Comparison of ENCODE assay signal across 7 cellular contexts in genomic region chr17:7502987-7503386, GRCh38. TPM values are rescaled to one million over a fixed set of nuclear protein-coding genes. Genes with fewer than 3 reads are reported as not detected.
DNase-seq lines count a peak whose midpoint lies in the region; ATAC-seq and TF ChIP-seq lines count a peak whose summit lies in the region.
"Had no signal": no experiment of that assay in that cellular context is flagged by ENCODE, and none has a peak within 500 bp of the region (broad histone marks: within the 10 kb centered on the region; RNA-seq: fewer than 3 reads in every experiment).

No MANE protein-coding gene starts in this region.

- peak; percentile 43 for ATAC-seq in left lobe of liver
- ATAC-seq in GM18517 (IDR thresholded peaks at IDR 0.05; ENCODE audit: unreplicated experiment) = no peak

- TF ChIP-seq CTCF in GM12864 (IDR thresholded peaks at IDR 0.05; ENCODE audit: low read depth, low read length, missing control alignments) = peak; percentile 28

- in situ Hi-C loops in SK-MEL-5 (cut with HindIII; ENCODE audit: low pct_unique_long_range_greater_than_20kb, low sequenced_read_pairs) = no loop called here

- no peak overlapping the region for H3K4me3 ChIP-seq in GM12864 (ENCODE audit: low read depth, low read length)

- DNase-seq in GM12864 (ENCODE audit: low read depth) (no peak), SK-MEL-5 (ENCODE audit: low read depth, low spot score) (peak; percentile 35), left lobe of liver (ENCODE audit: low spot score) (no peak), GM19238 (ENCODE audit: insufficient read length, low spot score) (no peak)
- no peak for DNase-seq in stimulated activated CD4-positive, alpha-beta T cell treated with anti-CD3 and anti-CD28 coated beads, Interleukin-1b, Interleukin-23, amount 100 ng/mL, for 48 hours
- DNase-seq: NCI-H1105 had no signal

RNA-seq across cellular contexts. Expression of gene POLR2A, which starts 18.8 kb away (rescaled TPM):
- 20.6 and 24.0 TPM in 2 replicates for total RNA-seq in SK-MEL-5 (2014; rRNA removed; shearing (Covaris generic))
- 73.0 and 85.1 TPM in 2 replicates for polyA plus RNA-seq in SK-MEL-5 (2015; cell fraction: cytosol; rRNA removed)
- polyA plus RNA-seq in SK-MEL-5 (2015; cell fraction: nucleus; rRNA removed) = 49.6 and 58.8 TPM in 2 replicates
- 55.9 TPM for total RNA-seq in left lobe of liver

RNA-seq across cellular contexts. Expression of gene SLC35G6, which starts 21.7 kb away (rescaled TPM):
- not detected in 2 replicates for total RNA-seq in SK-MEL-5 (2014; rRNA removed; shearing (Covaris generic))
- 0.08 TPM in 1 of 2 replicates, not detected in the other for polyA plus RNA-seq in SK-MEL-5 (2015; cell fraction: cytosol; rRNA removed)
- polyA plus RNA-seq in SK-MEL-5 (2015; cell fraction: nucleus; rRNA removed) = not detected in 2 replicates
- total RNA-seq in left lobe of liver = not detected

RNA-seq across cellular contexts. Expression of gene ZBTB4, which starts 23.6 kb away (rescaled TPM):
- total RNA-seq in SK-MEL-5 (2014; rRNA removed; shearing (Covaris generic)) = 14.3 and 14.6 TPM in 2 replicates
- polyA plus RNA-seq in SK-MEL-5 (2015; cell fraction: cytosol; rRNA removed) = 21.8 and 29.8 TPM in 2 replicates
- polyA plus RNA-seq in SK-MEL-5 (2015; cell fraction: nucleus; rRNA removed) = 15.0 and 16.9 TPM in 2 replicates
- total RNA-seq in left lobe of liver = 7.9 TPM

RNA-seq across cellular contexts. Expression of gene TNFSF12, which starts 45.9 kb away (rescaled TPM):
- 0.88 and 1.2 TPM in 2 replicates for total RNA-seq in SK-MEL-5 (2014; rRNA removed; shearing (Covaris generic))
- polyA plus RNA-seq in SK-MEL-5 (2015; cell fraction: cytosol; rRNA removed) = 2.4 and 3.2 TPM in 2 replicates
- polyA plus RNA-seq in SK-MEL-5 (2015; cell fraction: nucleus; rRNA removed) = 0.75 TPM in 1 of 2 replicates, not detected in the other
- 9.3 TPM for total RNA-seq in left lobe of liver

RNA-seq across cellular contexts. Expression of gene TNFSF13, which starts 55.6 kb away (rescaled TPM):
- 0.11 TPM in 1 of 2 replicates, not detected in the other for total RNA-seq in SK-MEL-5 (2014; rRNA removed; shearing (Covaris generic))
- polyA plus RNA-seq in SK-MEL-5 (2015; cell fraction: cytosol; rRNA removed) = 0.17 and 1.1 TPM in 2 replicates
- polyA plus RNA-seq in SK-MEL-5 (2015; cell fraction: nucleus; rRNA removed) = 0.28 TPM in 1 of 2 replicates, not detected in the other
- 5.9 TPM for total RNA-seq in left lobe of liver
